ENCODE assay signal across 23 cellular contexts in genomic region chr4:164215113-164215741, GRCh38.
"Had no signal": no experiment of that assay in that cellular context is flagged by ENCODE, and none has a peak within 500 bp of the region (broad histone marks: within the 10 kb centered on the region; RNA-seq: fewer than 3 reads in every experiment).

No MANE protein-coding gene starts in this region.

- H3K4me3 ChIP-seq: gastrocnemius medialis, heart right ventricle, neural progenitor cell, ovary, psoas muscle, tibial artery had no signal

- H3K27ac ChIP-seq: gastrocnemius medialis, heart right ventricle, neural progenitor cell, ovary, psoas muscle, tibial artery had no signal

- H3K4me1 ChIP-seq: gastrocnemius medialis, heart right ventricle, neural progenitor cell, psoas muscle, tibial artery had no signal

- H3K4me1 Mint-ChIP-seq: activated B cell treated with CpG ODN at 0.5 μM for 24 hours; activated CD4-positive, alpha-beta memory T cell treated with anti-CD3 and anti-CD28 coated beads, Interleukin-2, amount 10 ng/mL, durations not matched to agents 7 days and 5 days; activated naive CD8-positive, alpha-beta T cell treated with anti-CD3 and anti-CD28 coated beads for 36 hours; activated T-helper 17 cell treated with anti-CD3 and anti-CD28 coated beads, Interleukin-2, amount 50 U/mL, for 72 hours; memory B cell; naive thymus-derived CD4-positive, alpha-beta T cell; neural progenitor cell had no signal

- H3K27ac Mint-ChIP-seq: activated B cell treated with CpG ODN at 0.5 μM for 24 hours; activated CD4-positive, alpha-beta memory T cell treated with anti-CD3 and anti-CD28 coated beads, Interleukin-2, amount 10 ng/mL, durations not matched to agents 7 days and 5 days; activated naive CD8-positive, alpha-beta T cell treated with anti-CD3 and anti-CD28 coated beads for 36 hours; activated T-helper 17 cell treated with anti-CD3 and anti-CD28 coated beads, Interleukin-2, amount 50 U/mL, for 72 hours; dendritic cell treated with granulocyte-macrophage colony-stimulating factor and Interleukin-4, amounts not matched to agents 40 ng/mL and 50 ng/mL, for 4 days; memory B cell; naive thymus-derived CD4-positive, alpha-beta T cell; neural progenitor cell had no signal

- ATAC-seq: activated T-helper 17 cell treated with anti-CD3 and anti-CD28 coated beads, Interleukin-2, amount 50 U/mL, for 72 hours; esophagus mucosa; gastrocnemius medialis; heart right ventricle; naive thymus-derived CD4-positive, alpha-beta T cell; psoas muscle; right cardiac atrium had no signal

- H3K27me3 ChIP-seq: gastrocnemius medialis, heart right ventricle, neural progenitor cell, ovary, tibial artery had no signal

- H3K9me3 ChIP-seq: gastrocnemius medialis, ovary, psoas muscle, tibial artery had no signal

- H3K36me3 Mint-ChIP-seq: activated naive CD8-positive, alpha-beta T cell treated with anti-CD3 and anti-CD28 coated beads for 36 hours; memory B cell; naive thymus-derived CD4-positive, alpha-beta T cell had no signal

- H3K27me3 Mint-ChIP-seq: activated B cell treated with CpG ODN at 0.5 μM for 24 hours; activated CD4-positive, alpha-beta memory T cell treated with anti-CD3 and anti-CD28 coated beads, Interleukin-2, amount 10 ng/mL, durations not matched to agents 7 days and 5 days; activated naive CD8-positive, alpha-beta T cell treated with anti-CD3 and anti-CD28 coated beads for 36 hours; activated T-helper 17 cell treated with anti-CD3 and anti-CD28 coated beads, Interleukin-2, amount 50 U/mL, for 72 hours; dendritic cell treated with granulocyte-macrophage colony-stimulating factor and Interleukin-4, amounts not matched to agents 40 ng/mL and 50 ng/mL, for 4 days; memory B cell had no signal

- H3K36me3 ChIP-seq: gastrocnemius medialis, heart right ventricle, neural progenitor cell, ovary, tibial artery had no signal

- H3K9me3 Mint-ChIP-seq: activated B cell treated with CpG ODN at 0.5 μM for 24 hours; activated CD4-positive, alpha-beta memory T cell treated with anti-CD3 and anti-CD28 coated beads, Interleukin-2, amount 10 ng/mL, durations not matched to agents 7 days and 5 days had no signal

- H3K4me3 Mint-ChIP-seq: activated B cell treated with CpG ODN at 0.5 μM for 24 hours; activated CD4-positive, alpha-beta memory T cell treated with anti-CD3 and anti-CD28 coated beads, Interleukin-2, amount 10 ng/mL, durations not matched to agents 7 days and 5 days; activated naive CD8-positive, alpha-beta T cell treated with anti-CD3 and anti-CD28 coated beads for 36 hours; activated T-helper 17 cell treated with anti-CD3 and anti-CD28 coated beads, Interleukin-2, amount 50 U/mL, for 72 hours; dendritic cell treated with granulocyte-macrophage colony-stimulating factor and Interleukin-4, amounts not matched to agents 40 ng/mL and 50 ng/mL, for 4 days; memory B cell; naive thymus-derived CD4-positive, alpha-beta T cell; neural progenitor cell had no signal

- FAIRE-seq: urothelium cell line had no signal

- DNase-seq: activated B cell treated with CpG ODN at 0.5 μM for 24 hours; activated CD4-positive, alpha-beta memory T cell treated with anti-CD3 and anti-CD28 coated beads, Interleukin-2, amount 10 ng/mL, durations not matched to agents 7 days and 5 days; activated CD4-positive, alpha-beta T cell treated with anti-CD3 and anti-CD28 coated beads for 4 hours; activated naive CD4-positive, alpha-beta T cell; activated naive CD8-positive, alpha-beta T cell treated with anti-CD3 and anti-CD28 coated beads for 36 hours; activated T-cell treated with anti-CD3 and anti-CD28 coated beads, Interleukin-2, amount 50 U/mL, for 1 hour; amniotic stem cell; effector CD8-positive, alpha-beta T cell; gastrocnemius medialis; heart right ventricle; naive thymus-derived CD4-positive, alpha-beta T cell; ovary; psoas muscle; right cardiac atrium; stimulated activated CD4-positive, alpha-beta T cell treated with anti-CD3 and anti-CD28 coated beads, Interleukin-2, amount 100 ng/mL, for 24 hours; stimulated activated naive CD4-positive, alpha-beta T cell treated with Interleukin-2 at 50 U/mL for 16 hours; tibial artery had no signal
